17 cellular contexts compared by ENCODE assay signal in genomic region chr11:68446046-68446725, GRCh38. TPM values are rescaled to one million over a fixed set of nuclear protein-coding genes. Genes with fewer than 3 reads are reported as not detected.
A peak's percentile ranks its signal among the peaks of the same experiment; 100 is the strongest.
DNase-seq lines count a peak whose midpoint lies in the region; ATAC-seq, FAIRE-seq and TF ChIP-seq lines count a peak whose summit lies in the region.
"Had no signal": no experiment of that assay in that cellular context is flagged by ENCODE, and none has a peak within 500 bp of the region (broad histone marks: within the 10 kb centered on the region; RNA-seq: fewer than 3 reads in every experiment).

No MANE protein-coding gene starts in this region.

- TF ChIP-seq RAD21 in H1 (IDR thresholded peaks at IDR 0.05 in 1 of 2, conservative IDR thresholded peaks at IDR 0.05 in 1 of 2; ENCODE audit: low read depth in 2 of 2, low read length in 2 of 2), result no peak

- no peaks in the 10 kb centered on the region for H3K9me3 Mint-ChIP-seq in stimulated activated memory B cell treated with anti-CD40 and anti-IgM and Interleukin-4, amounts not matched to agents 10 μg/mL and 1 μg/mL and 100 μg/mL, for 72 hours

- H3K4ac ChIP-seq in H1 (replicated peaks; ENCODE audit: insufficient read length, low read depth, low read length), result no peak overlapping the region

- H2BK120ac ChIP-seq in H1 (replicated peaks; ENCODE audit: low read depth, low read length), result no peak overlapping the region

- H3K27ac ChIP-seq in H1 (ENCODE audit: low read depth, low read length), result no peak overlapping the region
- no peak overlapping the region for H3K27ac ChIP-seq in suprapubic skin

- H3K4me3 ChIP-seq in H1 (ENCODE audit: extremely low read depth in 1 of 4, insufficient read depth in 2 of 4, low read depth in 3 of 4, low read length in 4 of 4), result no peak overlapping the region
- no peak overlapping the region for H3K4me3 ChIP-seq in mucosa of descending colon
- no peak overlapping the region for H3K4me3 ChIP-seq in suprapubic skin

- no peak overlapping the region for H2AFZ ChIP-seq in H1 (ENCODE audit: low read length)

- intact Hi-C loops in left ventricle myocardium superior (cut with micrococcal nuclease) (loop anchor here (10.0 kb wide), 1 partner anchor 191 kb away; no protein-coding TSS in a partner anchor), cardiac septum (cut with DNase I) (loop anchor here (5.0 kb wide), 2 partner anchors 64 to 149 kb away; no protein-coding TSS in a partner anchor), mucosa of descending colon (cut with DNase I, micrococcal nuclease) (no loop called here)

- peak; percentile 5 for ATAC-seq in left ventricle myocardium superior
- peak; percentile 5 for ATAC-seq in mucosa of descending colon
- ATAC-seq in stimulated activated memory B cell treated with anti-CD40 and anti-IgM and Interleukin-4, amounts not matched to agents 10 μg/mL and 1 μg/mL and 100 μg/mL, for 72 hours, result no peak

- peaks cover 0 to 1% of the 10 kb centered on the region in 2 experiments for H4K20me1 ChIP-seq in H1 (replicated peaks in 1 of 2; ENCODE audit: control insufficient read depth in 1 of 2, insufficient read depth in 2 of 2, low read length in 2 of 2)

- H2BK5ac ChIP-seq in H1 (ENCODE audit: low read depth, low read length), result 0 out of 2 replicates have a peak overlapping the region, but pooled peaks have one; percentile 5

- no peak overlapping the region for H3K18ac ChIP-seq in H1 (ENCODE audit: extremely low read depth, low read length)

- no peak overlapping the region for H3K14ac ChIP-seq in H1 (ENCODE audit: insufficient read length)

- CTCF ChIA-PET in H1 (lab: Charles Lee; ENCODE audit: partially characterized antibody), result interaction anchor here (0.6 to 2.0 kb wide), 5 partner anchors 12 to 188 kb away, joined by 3 to 4 read pairs (median 4); no protein-coding TSS in a partner anchor

- H3K56ac ChIP-seq in H1 (replicated peaks; ENCODE audit: insufficient read length, low read depth, low read length), result no peak overlapping the region

- no peak overlapping the region for H2BK15ac ChIP-seq in H1 (ENCODE audit: low read length)

- no peak overlapping the region for H2BK12ac ChIP-seq in H1 (ENCODE audit: low read depth, low read length)

- TF ChIP-seq POLR2A in H1 (IDR thresholded peaks at IDR 0.05; ENCODE audit: control extremely low read depth in 1 of 2, low read depth in 2 of 2, low read length in 2 of 2), result no peak
- no peak for TF ChIP-seq POLR2A in suprapubic skin (IDR thresholded peaks at IDR 0.05)

- no peaks in the 10 kb centered on the region for H3K23me2 ChIP-seq in H1 (ENCODE audit: low read depth, low read length)

- H3K36me3 ChIP-seq in H1 (ENCODE audit: control insufficient read depth in 2 of 4, insufficient read depth in 4 of 4, low read length in 3 of 4) (peaks cover 0 to 3% (median 0%) of the 10 kb centered on the region in 4 experiments; a peak in 2 of 8 replicates), mucosa of descending colon (ENCODE audit: low read depth) (peaks cover 2% of the 10 kb centered on the region), suprapubic skin (peaks cover 27% of the 10 kb centered on the region)

- no peaks in the 10 kb centered on the region for H3K27me3 Mint-ChIP-seq in stimulated activated memory B cell treated with anti-CD40 and anti-IgM and Interleukin-4, amounts not matched to agents 10 μg/mL and 1 μg/mL and 100 μg/mL, for 72 hours

- no peak for FAIRE-seq in H1 (lab: Jason Lieb, UNC)

- H3K9me3 ChIP-seq in H1 (ENCODE audit: insufficient read depth in 2 of 2, low read depth in 1 of 2, low read length in 1 of 2) (no peaks in the 10 kb centered on the region), mucosa of descending colon (no peaks in the 10 kb centered on the region), suprapubic skin (no peaks in the 10 kb centered on the region)

- H3K9ac ChIP-seq in H1 (replicated peaks in 1 of 4; ENCODE audit: extremely low read depth in 1 of 4, low read depth in 3 of 4, low read length in 3 of 4), result no peak overlapping the region

- peak overlapping the region; percentile 38 for H4K8ac ChIP-seq in H1 (ENCODE audit: extremely low read depth, insufficient read depth, low read length)

- no peaks in the 10 kb centered on the region for H3K79me1 ChIP-seq in H1 (ENCODE audit: low read depth, low read length)

- TF ChIP-seq CTCF in H1 (IDR thresholded peaks at IDR 0.05; ENCODE audit: control extremely low read depth in 1 of 3, insufficient read depth in 1 of 3, low read depth in 1 of 3, low read length in 3 of 3), result no peak
- TF ChIP-seq CTCF in mucosa of descending colon (IDR thresholded peaks at IDR 0.05), result no peak
- no peak for TF ChIP-seq CTCF in suprapubic skin (IDR thresholded peaks at IDR 0.05)

- no peak overlapping the region for H3K4me2 ChIP-seq in H1 (ENCODE audit: insufficient read depth in 1 of 2, low read depth in 2 of 2, low read length in 2 of 2)

- H3K79me2 ChIP-seq in H1 (ENCODE audit: control insufficient read depth in 1 of 2, insufficient read depth in 2 of 2, low read length in 2 of 2), result no peaks in the 10 kb centered on the region

- H4K91ac ChIP-seq in H1 (replicated peaks; ENCODE audit: insufficient read length, low read length), result no peak overlapping the region

- H3K36me3 Mint-ChIP-seq in stimulated activated memory B cell treated with anti-CD40 and anti-IgM and Interleukin-4, amounts not matched to agents 10 μg/mL and 1 μg/mL and 100 μg/mL, for 72 hours, result peaks cover 12% of the 10 kb centered on the region

- no peak overlapping the region for H3K23ac ChIP-seq in H1 (ENCODE audit: insufficient read length)

- H3K27ac Mint-ChIP-seq in stimulated activated memory B cell treated with anti-CD40 and anti-IgM and Interleukin-4, amounts not matched to agents 10 μg/mL and 1 μg/mL and 100 μg/mL, for 72 hours, result peak overlapping the region; percentile 52

- H3K4me1 ChIP-seq in H1 (replicated peaks in 1 of 4; ENCODE audit: control insufficient read depth in 3 of 4, insufficient read depth in 4 of 4, low read length in 3 of 4), result peaks cover 0 to 7% (median 2%) of the 10 kb centered on the region in 4 experiments; a peak in 3 of 7 replicates
- H3K4me1 ChIP-seq in mucosa of descending colon (ENCODE audit: low read depth), result peaks cover 5% of the 10 kb centered on the region
- no peaks in the 10 kb centered on the region for H3K4me1 ChIP-seq in suprapubic skin

- H4K5ac ChIP-seq in H1 (ENCODE audit: insufficient read length, low read depth, low read length), result no peak overlapping the region

- peaks cover 20% of the 10 kb centered on the region for H3K4me1 Mint-ChIP-seq in stimulated activated memory B cell treated with anti-CD40 and anti-IgM and Interleukin-4, amounts not matched to agents 10 μg/mL and 1 μg/mL and 100 μg/mL, for 72 hours

- no peak overlapping the region for H2BK20ac ChIP-seq in H1 (ENCODE audit: low read length)

- TF ChIP-seq EP300 in H1 (IDR thresholded peaks at IDR 0.05; ENCODE audit: borderline replicate concordance in 1 of 2, low read depth in 2 of 2, low read length in 2 of 2) (no peak), suprapubic skin (IDR thresholded peaks at IDR 0.05) (no peak)

- DNase-seq in left ventricle myocardium superior, result no peak
- DNase-seq in cardiac septum (ENCODE audit: low spot score), result no peak
- DNase-seq in H1 (ENCODE audit: low read depth in 1 of 2, low spot score in 2 of 2), result no peak
- peak in 2 of 3 donors; percentile 24 to 53 for DNase-seq in mucosa of descending colon
- no peak for DNase-seq in suprapubic skin (ENCODE audit: low spot score in 2 of 2)
- DNase-seq in RKO (ENCODE audit: low spot score), result no peak
- DNase-seq in retina, result no peak
- DNase-seq: AML-193, COR-L47, KBM-7, NCI-H1417 treated with DMSO at 0.1 percent for 48 hours, NCI-H2029, NCI-H2171 treated with DMSO at 0.1 percent for 48 hours, NCI-H446 treated with DMSO at 0.1 percent for 48 hours, NCI-H748 treated with DMSO at 0.1 percent for 48 hours, OCI-M1 had no signal

- 94% methylated on average over 14 of the region's 18 CpGs; no CpG with 5 or more reads in 1 of the 2 experiments for WGBS in H1 (ENCODE audit: extremely low coverage in 1 of 2, insufficient coverage in 1 of 2, insufficient read length in 1 of 2, insufficient replicate concordance in 2 of 2, low coverage in 1 of 2, low lambda C conversion rate in 2 of 2, missing lambda C conversion rate in 1 of 2), 2 experiments
- 92% methylated on average over 12 of the region's 18 CpGs for WGBS in suprapubic skin

- H3K4me3 Mint-ChIP-seq in stimulated activated memory B cell treated with anti-CD40 and anti-IgM and Interleukin-4, amounts not matched to agents 10 μg/mL and 1 μg/mL and 100 μg/mL, for 72 hours, result no peak overlapping the region

- H3K27me3 ChIP-seq in H1 (replicated peaks in 1 of 4; ENCODE audit: control insufficient read depth in 3 of 4, extremely low read depth in 1 of 4, insufficient read depth in 3 of 4, low read length in 3 of 4), result no peaks in the 10 kb centered on the region
- H3K27me3 ChIP-seq in suprapubic skin, result no peaks in the 10 kb centered on the region

- POLR2A ChIA-PET in H1 (lab: Charles Lee; ENCODE audit: partially characterized antibody), result interaction anchor here (1.3 to 1.4 kb wide), 2 partner anchors 9 to 14 kb away, joined by 3 read pairs; partner anchors contain the start of gene PPP6R3

- H2AK5ac ChIP-seq in H1 (ENCODE audit: low read depth, low read length), result no peak overlapping the region

TF ChIP-seq in H1, 55 proteins besides CTCF, POLR2A, EP300 and RAD21 (continues in another document):
- TF ChIP-seq EGR1 (IDR thresholded peaks at IDR 0.05; ENCODE audit: borderline replicate concordance, low read depth, low read length) (no peak), RBBP5 (IDR thresholded peaks at IDR 0.05; ENCODE audit: borderline replicate concordance, low read depth, low read length) (no peak), CBX8 (IDR thresholded peaks at IDR 0.05; ENCODE audit: borderline replicate concordance, low read depth, low read length) (no peak), TAF1 (IDR thresholded peaks at IDR 0.05; ENCODE audit: low read depth, low read length) (no peak)

RNA-seq across cellular contexts. Expression of gene PPP6R3, which starts 14.4 kb away (rescaled TPM):
- total RNA-seq in left ventricle myocardium superior (86.7 TPM), cardiac septum (92.4 TPM), mucosa of descending colon (100 to 1,000 TPM; 107 to 141 (median 115) TPM), suprapubic skin (100 to 1,000 TPM in 1 of 4 donors, 10 to 100 TPM in 3; 81.8 to 197 (median 97.0) TPM)
- 146 and 150 TPM in 2 replicates for total RNA-seq in H1 (2021; fragmentation: NEBNext Ultra II Directional; extraction: Animal tissue kit (Norgen Biotek cat#: 25700))
- polyA plus RNA-seq in H1 (2011; rRNA removed), result 44.6 and 48.8 TPM in 2 replicates
- 56.3 TPM for polyA plus RNA-seq in H1 (2011; cell fraction: cytosol; rRNA removed)
- 109 TPM for polyA plus RNA-seq in H1 (2011; cell fraction: nucleus; rRNA removed)
- polyA plus RNA-seq in H1 (2012, experiment 1 of 2), result 58.7 to 84.4 TPM (median 70.3 TPM) in 4 replicates
- 7.0 TPM for polyA plus RNA-seq in H1 (2012, experiment 2 of 2)
- 64.9 TPM for polyA plus RNA-seq in H1 (2013, experiment 1 of 2)
- polyA plus RNA-seq in H1 (2013, experiment 2 of 2), result 66.0 TPM
- 113 and 126 TPM in 2 replicates for polyA minus RNA-seq in H1 (2011; rRNA and poly(A)+ RNA removed)
- polyA minus RNA-seq in H1 (2011; cell fraction: cytosol; rRNA and poly(A)+ RNA removed), result 150 TPM
- 209 TPM for polyA minus RNA-seq in H1 (2011; cell fraction: nucleus; rRNA and poly(A)+ RNA removed)

Comparison
In these comparisons a context has a peak if more than half of its experiments do, and no peak if none do; other contexts are left out.
1. DNase-seq: peak in mucosa of descending colon (2 of 3); none in left ventricle myocardium superior (single experiment), cardiac septum (single experiment), H1 (0 of 2), suprapubic skin (0 of 2), RKO (single experiment) and retina (single experiment).
2. intact Hi-C loops: an anchor here in left ventricle myocardium superior (10.0 kb wide) and cardiac septum (5.0 kb wide); none called in mucosa of descending colon.